In the genomic region with DNA sequence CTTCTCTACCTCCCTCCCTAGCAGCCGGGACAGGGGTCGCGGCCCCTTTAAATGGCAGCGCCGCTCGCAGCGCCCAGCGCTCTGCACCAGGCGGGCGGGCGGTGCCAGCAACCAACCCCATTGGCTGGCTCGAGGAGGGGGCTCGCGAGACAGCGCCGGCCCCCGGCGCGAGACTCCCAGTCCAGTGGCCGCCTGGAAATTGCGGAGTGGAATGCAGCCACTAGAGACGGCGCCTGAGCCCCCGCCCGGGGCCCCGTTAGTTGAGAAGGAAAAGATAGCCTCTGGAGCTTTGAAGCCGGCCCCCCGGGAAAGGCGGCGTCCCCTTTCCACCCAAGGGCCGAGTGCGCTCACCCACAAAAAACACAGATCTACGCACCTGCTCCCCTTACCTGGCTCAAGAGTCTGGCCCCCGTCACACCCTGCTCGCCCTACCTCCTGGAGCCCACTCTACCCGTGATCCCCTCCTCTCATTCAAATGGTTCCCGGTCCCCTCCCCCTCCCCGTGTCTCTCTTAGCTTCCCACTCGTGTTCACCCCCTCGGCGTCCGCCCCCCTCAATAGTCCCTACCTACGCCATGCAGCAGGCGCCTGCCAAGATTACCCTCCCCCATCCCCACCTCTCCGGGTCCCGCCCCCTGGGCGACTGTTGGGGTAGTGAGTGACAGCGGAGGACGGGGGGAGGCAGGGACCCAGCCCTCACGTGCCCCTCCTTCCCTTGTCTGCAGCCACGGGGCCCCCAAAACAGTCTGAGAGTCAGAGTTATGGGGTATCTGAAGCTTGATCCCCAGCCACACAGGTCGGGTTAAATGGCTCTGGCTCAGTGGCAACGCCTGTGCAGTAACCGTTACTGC, we compare ENCODE assay signal across 8 cellular contexts.
DNase-seq lines count a peak whose midpoint lies in the region; ATAC-seq lines count a peak whose summit lies in the region.

A gene (minus strand): TSS at position 49 of the 850 bp plus-strand sequence. CDS start 885 bp downstream, outside the sequence.

- peak within 1 kb of the TSS; percentile 99 for H3K4me3 Mint-ChIP-seq in memory B cell

- no peaks in the 10 kb centered on the region for H3K27me3 Mint-ChIP-seq in memory B cell

- H3K36me3 Mint-ChIP-seq in memory B cell, result peaks cover 3% of the 10 kb centered on the region

- H3K4me3 ChIP-seq in effector memory CD4-positive, alpha-beta T cell (ENCODE audit: insufficient read depth, low read depth, low read length, poor library complexity, severe bottlenecking), result peak within 1 kb of the TSS; percentile 91

- H3K9me3 Mint-ChIP-seq in memory B cell, result no peaks in the 10 kb centered on the region

- H3K27me3 ChIP-seq in effector memory CD4-positive, alpha-beta T cell (replicated peaks; ENCODE audit: control insufficient read depth, insufficient read depth, low read length, poor library complexity, severe bottlenecking), result no peaks in the 10 kb centered on the region

- H3K4me1 ChIP-seq in effector memory CD4-positive, alpha-beta T cell (ENCODE audit: control insufficient read depth, insufficient read depth, low read length, poor library complexity, severe bottlenecking), result peaks cover 12% of the 10 kb centered on the region

- peak; percentile 85 for ATAC-seq in GM21381 (IDR thresholded peaks at IDR 0.05; ENCODE audit: unreplicated experiment)
- peak; percentile 85 for ATAC-seq in memory B cell (ENCODE audit: low read depth)

- peak within 1 kb of the TSS; percentile 75 for H3K27ac ChIP-seq in effector memory CD4-positive, alpha-beta T cell (ENCODE audit: insufficient read depth, low read length, poor library complexity, severe bottlenecking)

- peak; percentile 80 for DNase-seq in COR-L47 (lab: John Stamatoyannopoulos, UW)
- DNase-seq in HUDEP-2 (lab: John Stamatoyannopoulos, UW; ENCODE audit: unreplicated experiment in 76 of 76), result peak in 74 of 76 experiments; percentile 1 to 83 (median 61)
- peak; percentile 82 for DNase-seq in NOMO-1 treated with DMSO at 0.1 percent for 48 hours (lab: John Stamatoyannopoulos, UW; ENCODE audit: unreplicated experiment)
- DNase-seq in activated CD8-positive, alpha-beta memory T cell treated with anti-CD3 and anti-CD28 coated beads for 4 hours (ENCODE audit: low read depth in 2 of 2), result peak; percentile 52 to 58
- peak; percentile 65 to 69 (median 66) for DNase-seq in effector memory CD4-positive, alpha-beta T cell
- DNase-seq in memory B cell (ENCODE audit: low spot score in 2 of 2), result peak; percentile 58 to 66
- peak; percentile 43 to 68 (median 49) for DNase-seq in stimulated activated CD4-positive, alpha-beta T cell treated with anti-CD3 and anti-CD28 coated beads, TNF-alpha, amount 100 ng/mL, for 48 hours (ENCODE audit: low read depth in 3 of 3)

- peaks cover 15% of the 10 kb centered on the region for H3K4me1 Mint-ChIP-seq in memory B cell

- no peaks in the 10 kb centered on the region for H3K9me3 ChIP-seq in effector memory CD4-positive, alpha-beta T cell (ENCODE audit: control insufficient read depth, low read length)

- peak within 1 kb of the TSS; percentile 95 for H3K27ac Mint-ChIP-seq in memory B cell

- H3K36me3 ChIP-seq in effector memory CD4-positive, alpha-beta T cell (ENCODE audit: control insufficient read depth, insufficient read depth, low read length), result no peaks in the 10 kb centered on the region

Comparison
In these comparisons a context has a peak if more than half of its experiments do, and no peak if none do; other contexts are left out.
1. Peak in every context shown above with its lines: DNase-seq, ATAC-seq, H3K4me3 ChIP-seq and H3K27ac ChIP-seq.